23 cellular contexts compared by ENCODE assay signal in genomic region chr5:151632941-151633340, GRCh38. TPM values are rescaled to one million over a fixed set of nuclear protein-coding genes. Genes with fewer than 3 reads are reported as not detected.
"Had no signal": no experiment of that assay in that cellular context is flagged by ENCODE, and none has a peak within 500 bp of the region (broad histone marks: within the 10 kb centered on the region; RNA-seq: fewer than 3 reads in every experiment).

No MANE protein-coding gene starts in this region.

- DNase-seq: colonic mucosa; effector CD8-positive, alpha-beta T cell; endodermal cell; foreskin fibroblast; glutamatergic neuron; hippocampal formation; kidney glomerular epithelial cell; left colon; lower lobe of right lung; mucosa of descending colon; naive B cell; spleen; stimulated activated CD4-positive, alpha-beta T cell treated with anti-CD3 and anti-CD28 coated beads, Interleukin-4, amount 100 ng/mL, for 4 hours; stimulated activated naive CD8-positive, alpha-beta T cell treated with anti-CD3 and anti-CD28 coated beads, Interleukin-15, Interleukin-2, amounts not matched to agents 100 U/mL and 50 U/mL, for 24 hours; tibial artery had no signal

- H3K9ac ChIP-seq: parathyroid adenoma had no signal

- H3K27ac ChIP-seq: colonic mucosa, lower lobe of right lung, parathyroid adenoma, spleen, testis, tibial artery had no signal

- ATAC-seq: left colon; mucosa of descending colon; stimulated activated memory B cell treated with anti-CD40 and anti-IgM and Interleukin-4, amounts not matched to agents 10 μg/mL and 1 μg/mL and 100 μg/mL, for 72 hours; stimulated activated naive CD8-positive, alpha-beta T cell treated with anti-CD3 and anti-CD28 coated beads, Interleukin-15, Interleukin-2, amounts not matched to agents 100 U/mL and 50 U/mL, for 24 hours had no signal

- H3K4me3 ChIP-seq: colonic mucosa, heart right ventricle, lower lobe of right lung, mucosa of descending colon, spleen, testis, tibial artery had no signal

- H3K27me3 ChIP-seq: colonic mucosa, testis had no signal

- H2AFZ ChIP-seq: parathyroid adenoma had no signal

- H3K36me3 ChIP-seq: colonic mucosa, heart right ventricle, lower lobe of right lung, spleen, tibial artery had no signal

- H3K9me3 ChIP-seq: colonic mucosa, heart right ventricle, lower lobe of right lung, mucosa of descending colon, spleen, testis, tibial artery had no signal

- H3K4me1 ChIP-seq: colonic mucosa, lower lobe of right lung, parathyroid adenoma, spleen had no signal

RNA-seq across cellular contexts. Expression of gene FAT2, which starts 41.8 kb away (rescaled TPM):
- total RNA-seq: colonic mucosa; endothelial cell of umbilical vein; left colon; left ventricle myocardium superior; mucosa of descending colon; natural killer cell treated with Interleukin-12 subunit alpha and Interleukin-12 subunit beta and Interleukin-15 and Interleukin-18, amount 100 ng/mL, for 72 hours; neural crest cell had no signal
- polyA plus RNA-seq: endothelial cell of umbilical vein had no signal

RNA-seq across cellular contexts. Expression of gene SPARC, which starts 53.8 kb away (rescaled TPM):
- total RNA-seq: natural killer cell treated with Interleukin-12 subunit alpha and Interleukin-12 subunit beta and Interleukin-15 and Interleukin-18, amount 100 ng/mL, for 72 hours had no signal
